ENCODE assay signal across 16 cellular contexts in the genomic region with DNA sequence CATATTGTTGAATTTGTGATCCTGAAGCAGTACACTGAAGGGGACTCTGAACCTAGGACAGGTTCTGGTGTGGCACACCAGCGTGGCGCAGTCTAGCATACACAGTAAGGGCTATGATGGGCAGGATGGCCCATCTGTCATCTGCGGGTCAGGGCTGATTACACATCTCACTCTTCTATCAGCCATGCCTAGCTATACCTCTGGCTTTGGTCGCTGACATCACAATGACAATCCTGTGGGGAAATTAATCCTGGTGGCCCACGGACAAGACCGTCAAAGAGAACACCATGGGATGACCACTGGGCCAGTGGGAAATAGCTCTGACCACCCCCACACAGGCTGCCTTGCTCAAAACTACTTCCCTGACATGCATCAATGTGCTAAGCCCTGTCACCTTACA. TPM values are rescaled to one million over a fixed set of nuclear protein-coding genes. Genes with fewer than 3 reads are reported as not detected.
DNase-seq lines count a peak whose midpoint lies in the region; ATAC-seq and TF ChIP-seq lines count a peak whose summit lies in the region.
"Had no signal": no experiment of that assay in that cellular context is flagged by ENCODE, and none has a peak within 500 bp of the region (broad histone marks: within the 10 kb centered on the region; RNA-seq: fewer than 3 reads in every experiment).

No MANE protein-coding gene starts in this region.

- H3K36me3 ChIP-seq in PC-3 (ENCODE audit: low read depth, low read length) = peaks cover 66% of the 10 kb centered on the region

- CTCF ChIA-PET in PC-3 (lab: Charles Lee) = no interaction called here

- H3K4me2 ChIP-seq in PC-3 (ENCODE audit: low read length) = peak overlapping the region; percentile 96

- no peak overlapping the region for H2AFZ ChIP-seq in PC-3 (ENCODE audit: low read length)

- no peak overlapping the region for H3K27ac ChIP-seq in PC-3 (ENCODE audit: low read length)
- no peak overlapping the region for H3K27ac ChIP-seq in coronary artery
- H3K27ac ChIP-seq: dorsolateral prefrontal cortex had no signal

- ATAC-seq in stimulated activated naive CD8-positive, alpha-beta T cell treated with anti-CD3 and anti-CD28 coated beads, Interleukin-15, Interleukin-2, amounts not matched to agents 100 U/mL and 50 U/mL, for 24 hours = no peak
- ATAC-seq in PC-3 (no peak), GM21717 (IDR thresholded peaks at IDR 0.05; ENCODE audit: unreplicated experiment) (no peak), HG03139 (IDR thresholded peaks at IDR 0.05; ENCODE audit: unreplicated experiment) (no peak), HG02884 (IDR thresholded peaks at IDR 0.05; ENCODE audit: unreplicated experiment) (no peak)

- peak overlapping the region; percentile 96 for H3K4me3 Mint-ChIP-seq in stimulated activated naive CD8-positive, alpha-beta T cell treated with anti-CD3 and anti-CD28 coated beads, Interleukin-15, Interleukin-2, amounts not matched to agents 100 ng/mL and 50 ng/mL, for 24 hours
- H3K4me3 Mint-ChIP-seq: B cell had no signal

- no peaks in the 10 kb centered on the region for H3K27me3 ChIP-seq in PC-3 (ENCODE audit: low read length)
- H3K27me3 ChIP-seq: dorsolateral prefrontal cortex, spleen had no signal

- TF ChIP-seq CTCF in PC-3 (conservative IDR thresholded peaks at IDR 0.05; ENCODE audit: low read depth, low read length) = no peak
- no peak for TF ChIP-seq CTCF in coronary artery (IDR thresholded peaks at IDR 0.05)

- H4K20me1 ChIP-seq in PC-3 (ENCODE audit: low read length) = peaks cover 65% of the 10 kb centered on the region

- no peaks in the 10 kb centered on the region for H3K9me2 ChIP-seq in PC-3 (replicated peaks; ENCODE audit: low read length)

- peak overlapping the region; percentile 99 for H3K27ac Mint-ChIP-seq in stimulated activated naive CD8-positive, alpha-beta T cell treated with anti-CD3 and anti-CD28 coated beads, Interleukin-15, Interleukin-2, amounts not matched to agents 100 ng/mL and 50 ng/mL, for 24 hours
- H3K27ac Mint-ChIP-seq: B cell had no signal

- DNase-seq in stimulated activated naive CD8-positive, alpha-beta T cell treated with anti-CD3 and anti-CD28 coated beads, Interleukin-15, Interleukin-2, amounts not matched to agents 100 U/mL and 50 U/mL, for 24 hours = no peak
- no peak for DNase-seq in PC-3
- DNase-seq in coronary artery (ENCODE audit: low spot score) = no peak
- DNase-seq in NCI-H226 = no peak
- DNase-seq: dorsolateral prefrontal cortex, foreskin melanocyte, Kasumi-1, naive B cell, NCI-H2171 treated with DMSO at 0.1 percent for 48 hours, RPMI8226, spleen had no signal

- H3K9me3 Mint-ChIP-seq in stimulated activated naive CD8-positive, alpha-beta T cell treated with anti-CD3 and anti-CD28 coated beads, Interleukin-15, Interleukin-2, amounts not matched to agents 100 ng/mL and 50 ng/mL, for 24 hours = no peaks in the 10 kb centered on the region
- H3K9me3 Mint-ChIP-seq: naive B cell had no signal

- H3K36me3 Mint-ChIP-seq in stimulated activated naive CD8-positive, alpha-beta T cell treated with anti-CD3 and anti-CD28 coated beads, Interleukin-15, Interleukin-2, amounts not matched to agents 100 ng/mL and 50 ng/mL, for 24 hours (ENCODE audit: low read depth) = peaks cover 72% of the 10 kb centered on the region

- H3K4me3 ChIP-seq in PC-3 (ENCODE audit: low read length) = peak overlapping the region; percentile 95; the same call in 1 of the 2 replicates
- peak overlapping the region; percentile 9 for H3K4me3 ChIP-seq in coronary artery
- H3K4me3 ChIP-seq: dorsolateral prefrontal cortex had no signal

- peaks cover 38% of the 10 kb centered on the region for H3K4me1 ChIP-seq in PC-3 (ENCODE audit: insufficient read depth, low read length)

- H3F3A ChIP-seq in PC-3 (ENCODE audit: low read length, unreplicated experiment) = no peaks in the 10 kb centered on the region

- H3K79me2 ChIP-seq in PC-3 (ENCODE audit: low read length) = peaks cover 78% of the 10 kb centered on the region

- no peaks in the 10 kb centered on the region for H3K9me3 ChIP-seq in PC-3 (ENCODE audit: low read length)
- H3K9me3 ChIP-seq: spleen had no signal

- H3K9ac ChIP-seq in PC-3 (ENCODE audit: low read length) = no peak overlapping the region

- POLR2A ChIA-PET in PC-3 (lab: Charles Lee; ENCODE audit: unreplicated experiment) = no interaction called here

- no peaks in the 10 kb centered on the region for H3K27me3 Mint-ChIP-seq in stimulated activated naive CD8-positive, alpha-beta T cell treated with anti-CD3 and anti-CD28 coated beads, Interleukin-15, Interleukin-2, amounts not matched to agents 100 ng/mL and 50 ng/mL, for 24 hours
- H3K27me3 Mint-ChIP-seq: B cell, naive B cell had no signal

- no TSS peak for BruUV-seq in PC-3 (replicated peaks; lab: Mats Ljungman, UMichigan)

- peaks cover 72% of the 10 kb centered on the region for H3K4me1 Mint-ChIP-seq in stimulated activated naive CD8-positive, alpha-beta T cell treated with anti-CD3 and anti-CD28 coated beads, Interleukin-15, Interleukin-2, amounts not matched to agents 100 ng/mL and 50 ng/mL, for 24 hours (ENCODE audit: low read depth)

- intact Hi-C loops in PC-3 (cut with micrococcal nuclease) = no loop called here

RNA-seq across cellular contexts. Expression of a gene that starts 2.8 kb away (rescaled TPM):
- total RNA-seq in PC-3 (2014; rRNA removed) = 52.0 and 62.0 TPM in 2 replicates

RNA-seq across cellular contexts. Expression of a gene that starts 40.4 kb away (rescaled TPM):
- total RNA-seq in PC-3 (2014; rRNA removed) = 28.0 and 30.4 TPM in 2 replicates
